In genomic region chrX:15143050-15143824, GRCh38 we compare ENCODE assay signal across 8 cellular contexts.
DNase-seq lines count a peak whose midpoint lies in the region; ATAC-seq and TF ChIP-seq lines count a peak whose summit lies in the region.

No MANE protein-coding gene starts in this region.

- peak; percentile 54 for TF ChIP-seq CTCF in SU-DHL-6 (IDR thresholded peaks at IDR 0.05; ENCODE audit: insufficient read depth, low read length, poor library complexity, severe bottlenecking)

- no peaks in the 10 kb centered on the region for H3K79me2 ChIP-seq in SU-DHL-6 (ENCODE audit: insufficient read depth, low read length)

- H3K27me3 ChIP-seq in CD4-positive, CD25-positive, alpha-beta regulatory T cell (ENCODE audit: control insufficient read depth, insufficient read depth, low read length): no peaks in the 10 kb centered on the region
- H3K27me3 ChIP-seq in SU-DHL-6 (ENCODE audit: low read length): no peaks in the 10 kb centered on the region

- no peaks in the 10 kb centered on the region for H3K36me3 ChIP-seq in CD4-positive, CD25-positive, alpha-beta regulatory T cell (ENCODE audit: control insufficient read depth, insufficient read depth, low read length)
- H3K36me3 ChIP-seq in SU-DHL-6 (ENCODE audit: low read length): no peaks in the 10 kb centered on the region

- H3K9me2 ChIP-seq in SU-DHL-6 (replicated peaks; ENCODE audit: insufficient read depth, low read length): no peaks in the 10 kb centered on the region

- H3K36me3 Mint-ChIP-seq in CD4-positive, CD25-positive, alpha-beta regulatory T cell: no peaks in the 10 kb centered on the region

- no peak overlapping the region for H3K4me3 ChIP-seq in CD4-positive, CD25-positive, alpha-beta regulatory T cell (ENCODE audit: low read depth, low read length)
- no peak overlapping the region for H3K4me3 ChIP-seq in SU-DHL-6 (ENCODE audit: insufficient read depth, low read length, poor library complexity, severe bottlenecking)

- H3K4me3 Mint-ChIP-seq in CD4-positive, CD25-positive, alpha-beta regulatory T cell: peak overlapping the region; percentile 6 to 33 (median 11)

- no peaks in the 10 kb centered on the region for H3K9me3 ChIP-seq in CD4-positive, CD25-positive, alpha-beta regulatory T cell (ENCODE audit: control insufficient read depth in 2 of 2, low read length in 2 of 2)
- H3K9me3 ChIP-seq in SU-DHL-6 (ENCODE audit: insufficient read depth, low read length): no peaks in the 10 kb centered on the region

- H3K4me2 ChIP-seq in SU-DHL-6 (ENCODE audit: low read depth, low read length, poor library complexity, severe bottlenecking): no peak overlapping the region

- no peaks in the 10 kb centered on the region for H3F3A ChIP-seq in SU-DHL-6 (ENCODE audit: insufficient read depth)

- peaks cover 5 to 25% (median 13%) of the 10 kb centered on the region in 4 donors for H3K4me1 Mint-ChIP-seq in CD4-positive, CD25-positive, alpha-beta regulatory T cell

- peak in 1 of 2 donors; percentile 58 for ATAC-seq in CD4-positive, CD25-positive, alpha-beta regulatory T cell (ENCODE audit: low read depth in 2 of 2)
- peak; percentile 78 for ATAC-seq in GM19035 (IDR thresholded peaks at IDR 0.05; ENCODE audit: unreplicated experiment)

- no peaks in the 10 kb centered on the region for H3K9me3 Mint-ChIP-seq in CD4-positive, CD25-positive, alpha-beta regulatory T cell

- H3K9ac ChIP-seq in SU-DHL-6 (ENCODE audit: low read length): no peak overlapping the region

- H3K27ac Mint-ChIP-seq in CD4-positive, CD25-positive, alpha-beta regulatory T cell: peak overlapping the region in 2 of 3 donors; percentile 4 to 97

- no peak overlapping the region for H2AFZ ChIP-seq in SU-DHL-6 (ENCODE audit: low read depth, low read length, severe bottlenecking)

- H3K27ac ChIP-seq in CD4-positive, CD25-positive, alpha-beta regulatory T cell (ENCODE audit: insufficient read depth, low read length, poor library complexity, severe bottlenecking): no peak overlapping the region
- no peak overlapping the region for H3K27ac ChIP-seq in SU-DHL-6 (ENCODE audit: low read depth, low read length)

- H3K4me1 ChIP-seq in CD4-positive, CD25-positive, alpha-beta regulatory T cell (ENCODE audit: control insufficient read depth, insufficient read depth, low read length, poor library complexity, severe bottlenecking): peaks cover 6% of the 10 kb centered on the region

- no peaks in the 10 kb centered on the region for H4K20me1 ChIP-seq in SU-DHL-6 (ENCODE audit: low read depth, low read length)

- peaks cover 6% of the 10 kb centered on the region for H3K27me3 Mint-ChIP-seq in CD4-positive, CD25-positive, alpha-beta regulatory T cell

- peak; percentile 17 to 65 (median 45) for DNase-seq in CD4-positive, CD25-positive, alpha-beta regulatory T cell
- DNase-seq in KG1 (lab: John Stamatoyannopoulos, UW) (peak; percentile 0), amniotic stem cell (lab: John Stamatoyannopoulos, UW) (peak; percentile 33), iPS DF 4.7 (ENCODE audit: extremely low read depth, low spot score) (peak; percentile 5), HuH-7 (ENCODE audit: low spot score) (no peak)
- DNase-seq in stimulated activated CD4-positive, alpha-beta T cell treated with anti-CD3 and anti-CD28 coated beads, Interleukin-15, amount 100 ng/mL, for 1 hour (ENCODE audit: low read depth in 1 of 2, low spot score in 1 of 2): peak; percentile 10 to 22
